Comparison of ENCODE assay signal across 1 cellular context in the genomic region with DNA sequence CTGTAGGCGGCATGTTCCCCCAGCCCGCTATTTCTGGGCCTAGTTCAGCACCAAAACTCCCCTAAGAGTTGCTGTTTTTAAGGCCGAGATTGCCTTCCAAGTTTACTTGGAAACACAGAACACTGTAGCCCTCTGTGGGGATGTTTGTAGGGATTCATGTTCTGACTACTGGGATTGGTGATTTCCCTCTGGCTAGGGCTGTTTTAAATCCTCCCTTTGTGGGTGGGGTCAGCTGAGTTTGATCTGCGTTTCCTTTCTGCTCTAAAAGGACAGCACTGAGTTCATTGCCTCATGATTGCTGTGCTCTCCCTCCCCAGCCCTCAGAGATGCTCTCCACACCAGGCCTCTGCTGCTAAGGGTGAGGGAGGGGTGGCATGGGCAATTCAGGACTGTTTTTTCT.
TF ChIP-seq lines count a peak whose summit lies in the region.

No MANE protein-coding gene starts in this region.

TF ChIP-seq in IMR-90, 13 proteins besides CTCF, POLR2A, EP300 and RAD21 (continued from another document):
- TF ChIP-seq, protein P1, sequence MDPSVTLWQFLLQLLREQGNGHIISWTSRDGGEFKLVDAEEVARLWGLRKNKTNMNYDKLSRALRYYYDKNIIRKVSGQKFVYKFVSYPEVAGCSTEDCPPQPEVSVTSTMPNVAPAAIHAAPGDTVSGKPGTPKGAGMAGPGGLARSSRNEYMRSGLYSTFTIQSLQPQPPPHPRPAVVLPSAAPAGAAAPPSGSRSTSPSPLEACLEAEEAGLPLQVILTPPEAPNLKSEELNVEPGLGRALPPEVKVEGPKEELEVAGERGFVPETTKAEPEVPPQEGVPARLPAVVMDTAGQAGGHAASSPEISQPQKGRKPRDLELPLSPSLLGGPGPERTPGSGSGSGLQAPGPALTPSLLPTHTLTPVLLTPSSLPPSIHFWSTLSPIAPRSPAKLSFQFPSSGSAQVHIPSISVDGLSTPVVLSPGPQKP (IDR thresholded peaks at IDR 0.05; ENCODE audit: borderline replicate concordance, low read depth, low read length) = no peak
- TF ChIP-seq NFE2L2 (IDR thresholded peaks at IDR 0.05; ENCODE audit: low read depth, low read length) (no peak), FOS (IDR thresholded peaks at IDR 0.05; ENCODE audit: low read depth, low read length) (no peak), RCOR1 (IDR thresholded peaks at IDR 0.05; ENCODE audit: insufficient replicate concordance, low read length) (no peak), CHD1 (IDR thresholded peaks at IDR 0.05; ENCODE audit: low read depth, low read length) (no peak), MAZ (IDR thresholded peaks at IDR 0.05; ENCODE audit: borderline replicate concordance, low read depth, low read length) (no peak)
TF ChIP-seq in IMR-90: peak in this region for 0.
